10 cellular contexts compared by ENCODE assay signal in the genomic region with DNA sequence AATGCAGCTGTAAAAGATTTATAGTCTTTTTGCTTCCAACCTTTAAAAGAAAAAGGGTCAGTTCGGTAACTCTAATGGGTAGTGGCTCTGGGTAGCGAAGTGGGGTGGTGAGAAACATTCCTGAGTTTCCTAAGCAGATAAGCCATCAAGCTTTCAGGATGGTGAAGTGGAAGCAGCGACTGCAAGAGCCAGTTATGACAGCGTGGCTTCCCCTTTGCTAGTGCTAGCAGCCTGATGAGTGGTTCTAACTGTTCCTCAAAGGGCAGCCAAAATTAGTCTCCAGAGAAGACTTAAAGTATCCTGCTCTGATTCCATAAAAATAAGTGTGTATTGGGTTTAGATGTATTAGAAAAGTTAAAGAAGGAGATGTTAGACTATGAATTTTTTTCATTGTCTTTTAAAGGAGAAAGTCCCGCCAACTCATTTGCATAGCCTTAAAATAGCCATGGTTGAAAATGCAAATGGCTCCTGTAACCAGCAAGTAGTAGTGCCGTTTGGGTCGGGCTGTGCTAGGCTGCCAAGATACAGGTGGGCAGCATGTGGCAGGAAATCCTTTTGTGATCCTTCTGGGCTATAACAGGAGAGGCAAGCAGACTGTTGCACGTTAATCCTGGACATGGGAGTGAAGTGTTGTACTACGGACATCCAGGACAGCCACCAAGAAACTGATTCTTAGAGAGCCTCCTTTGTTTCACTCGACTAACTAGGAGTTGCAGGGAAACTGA. TPM values are rescaled to one million over a fixed set of nuclear protein-coding genes. Genes with fewer than 3 reads are reported as not detected.
DNase-seq lines count a peak whose midpoint lies in the region; ATAC-seq and TF ChIP-seq lines count a peak whose summit lies in the region.
"Had no signal": no experiment of that assay in that cellular context is flagged by ENCODE, and none has a peak within 500 bp of the region (broad histone marks: within the 10 kb centered on the region; RNA-seq: fewer than 3 reads in every experiment).

No MANE protein-coding gene starts in this region.

- TF ChIP-seq CTCF in osteocyte (IDR thresholded peaks at IDR 0.05) = no peak

- peaks cover 3% of the 10 kb centered on the region for H3K36me3 Mint-ChIP-seq in osteocyte (ENCODE audit: unreplicated experiment)

- H3K9me3 Mint-ChIP-seq in osteocyte (ENCODE audit: unreplicated experiment) = no peaks in the 10 kb centered on the region

- DNase-seq in NCI-H82 (lab: John Stamatoyannopoulos, UW) = peak; percentile 92
- no peak for DNase-seq in osteocyte (ENCODE audit: extremely low spot score, unreplicated experiment)
- DNase-seq in NCI-H446 treated with DMSO at 0.1 percent for 48 hours (lab: John Stamatoyannopoulos, UW) = no peak
- no peak for DNase-seq in activated CD4-positive, alpha-beta T cell treated with anti-CD3 and anti-CD28 coated beads for 48 hours
- DNase-seq in left colon = no peak
- DNase-seq: activated CD8-positive, alpha-beta memory T cell treated with anti-CD3 and anti-CD28 coated beads, Interleukin-2, amount 50 U/mL, for 48 hours; mammary epithelial cell; stimulated activated CD4-positive, alpha-beta T cell treated with anti-CD3 and anti-CD28 coated beads, Interleukin-1b, Interleukin-23, amount 100 ng/mL, for 48 hours had no signal

- intact Hi-C loops in left colon (cut with DNase I, micrococcal nuclease) = no loop called here

- peak; percentile 93 for ATAC-seq in GM19351 (IDR thresholded peaks at IDR 0.05; ENCODE audit: unreplicated experiment)
- peak; percentile 91 for ATAC-seq in HG02884 (IDR thresholded peaks at IDR 0.05; ENCODE audit: unreplicated experiment)
- ATAC-seq in left colon = no peak

- no peaks in the 10 kb centered on the region for H3K27me3 Mint-ChIP-seq in osteocyte (ENCODE audit: unreplicated experiment)

- H3K4me1 Mint-ChIP-seq in osteocyte (ENCODE audit: unreplicated experiment) = peaks cover 57% of the 10 kb centered on the region

- H3K27ac Mint-ChIP-seq in osteocyte (ENCODE audit: unreplicated experiment) = peak overlapping the region; percentile 44

- H3K4me3 Mint-ChIP-seq in osteocyte (ENCODE audit: unreplicated experiment) = no peak overlapping the region

RNA-seq across cellular contexts. Expression of a gene that starts 18.0 kb away (rescaled TPM):
- total RNA-seq in osteocyte = 55.1 and 57.0 TPM in 2 replicates
- under 1 TPM in 1 of 2 donors, not detected in 1; 0.14 TPM for total RNA-seq in left colon
- total RNA-seq: mammary epithelial cell had no signal

Comparison
In these comparisons a context has a peak if more than half of its experiments do, and no peak if none do; other contexts are left out.
1. RNA of a gene that starts 18.0 kb away (total RNA-seq): 55.1 to 57.0 TPM in osteocyte; 0.14 TPM in left colon; every median in the first group is over 10 times any median in the second.